In the genomic region with DNA sequence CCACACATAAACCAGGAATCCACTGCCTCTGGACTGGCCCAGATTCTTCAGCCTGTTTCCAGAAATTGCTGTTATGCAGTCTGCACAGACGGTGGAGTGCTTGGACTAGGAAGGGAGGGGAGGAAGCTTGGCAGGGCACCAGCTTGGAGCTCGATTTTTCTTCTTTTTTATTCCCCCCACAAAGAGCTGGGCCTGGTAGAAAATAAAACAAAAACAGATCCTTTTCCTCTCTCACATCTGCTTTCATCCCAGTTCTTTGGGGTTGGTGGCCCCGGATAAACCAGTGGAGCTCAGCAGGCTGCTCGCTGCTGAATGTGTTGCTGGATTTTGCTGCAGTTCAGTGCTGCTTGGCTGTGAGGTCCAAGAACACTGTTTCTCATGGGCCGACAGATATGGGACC, we compare ENCODE assay signal across 14 cellular contexts. TPM values are rescaled to one million over a fixed set of nuclear protein-coding genes. Genes with fewer than 3 reads are reported as not detected.
DNase-seq lines count a peak whose midpoint lies in the region; ATAC-seq and TF ChIP-seq lines count a peak whose summit lies in the region.
"Had no signal": no experiment of that assay in that cellular context is flagged by ENCODE, and none has a peak within 500 bp of the region (broad histone marks: within the 10 kb centered on the region; RNA-seq: fewer than 3 reads in every experiment).

No MANE protein-coding gene starts in this region.

- no peak overlapping the region for H3K4me3 ChIP-seq in epithelial cell of proximal tubule (ENCODE audit: low read depth, low read length)
- H3K4me3 ChIP-seq: ascending aorta, mucosa of descending colon had no signal

- no peak for ATAC-seq in GM21423 (IDR thresholded peaks at IDR 0.05; ENCODE audit: unreplicated experiment)
- ATAC-seq in HG03039 (IDR thresholded peaks at IDR 0.05; ENCODE audit: unreplicated experiment), result no peak
- ATAC-seq: mucosa of descending colon; stimulated activated naive B cell treated with anti-CD40 and anti-IgM and Interleukin-4, amounts not matched to agents 10 μg/mL and 1 μg/mL and 100 μg/mL, for 72 hours had no signal

- no peak for DNase-seq in AG09319 (ENCODE audit: extremely low read depth, low read depth)
- peak; percentile 37 for DNase-seq in NCI-H1694 treated with DMSO at 0.1 percent for 48 hours (lab: John Stamatoyannopoulos, UW)
- DNase-seq in epithelial cell of proximal tubule (ENCODE audit: low read depth), result no peak
- DNase-seq in middle frontal gyrus (ENCODE audit: extremely low spot score, low spot score), result peak; percentile 75
- no peak for DNase-seq in T-helper 2 cell
- no peak for DNase-seq in LoVo (ENCODE audit: low spot score)
- DNase-seq: CD4-positive, alpha-beta T cell; stimulated activated naive B cell treated with anti-CD40 and anti-IgM and Interleukin-4, amounts not matched to agents 10 μg/mL and 1 μg/mL and 100 μg/mL, for 72 hours had no signal

- peak; percentile 5 for TF ChIP-seq CTCF in AG09319 (IDR thresholded peaks at IDR 0.05; ENCODE audit: low read depth, low read length)
- peak; percentile 40 for TF ChIP-seq CTCF in epithelial cell of proximal tubule (conservative IDR thresholded peaks at IDR 0.05; ENCODE audit: low read depth, low read length)

RNA-seq across cellular contexts. Expression of a gene that starts 16.0 kb away (rescaled TPM):
- 0.81 and 2.0 TPM in 2 replicates for total RNA-seq in epithelial cell of proximal tubule
- total RNA-seq: CD4-positive, alpha-beta T cell; NCI-H460; T-helper 1 cell treated with Interleukin-12 subunit alpha and Interleukin-12 subunit beta and Interleukin-4 antibody, amounts not matched to agents 30 ng/mL and 1 ng/mL, for 36 hours had no signal

Comparison
In these comparisons a context has a peak if more than half of its experiments do, and no peak if none do; other contexts are left out.
1. DNase-seq: peak in NCI-H1694 treated with DMSO at 0.1 percent for 48 hours (single experiment) and middle frontal gyrus (single experiment); none in AG09319 (single experiment), epithelial cell of proximal tubule (single experiment), T-helper 2 cell (0 of 5) and LoVo (single experiment).